In genomic region chr10:75209325-75210192, GRCh38 we compare ENCODE assay signal across 1 cellular context.
TF ChIP-seq lines count a peak whose summit lies in the region.

No MANE protein-coding gene starts in this region.

TF ChIP-seq in K562, 482 proteins besides CTCF, POLR2A, EP300 and RAD21 (continued from another document):
- no peak for TF ChIP-seq AFF4 (CRISPR knock-in tag; IDR thresholded peaks at IDR 0.05)
- TF ChIP-seq, protein P1, sequence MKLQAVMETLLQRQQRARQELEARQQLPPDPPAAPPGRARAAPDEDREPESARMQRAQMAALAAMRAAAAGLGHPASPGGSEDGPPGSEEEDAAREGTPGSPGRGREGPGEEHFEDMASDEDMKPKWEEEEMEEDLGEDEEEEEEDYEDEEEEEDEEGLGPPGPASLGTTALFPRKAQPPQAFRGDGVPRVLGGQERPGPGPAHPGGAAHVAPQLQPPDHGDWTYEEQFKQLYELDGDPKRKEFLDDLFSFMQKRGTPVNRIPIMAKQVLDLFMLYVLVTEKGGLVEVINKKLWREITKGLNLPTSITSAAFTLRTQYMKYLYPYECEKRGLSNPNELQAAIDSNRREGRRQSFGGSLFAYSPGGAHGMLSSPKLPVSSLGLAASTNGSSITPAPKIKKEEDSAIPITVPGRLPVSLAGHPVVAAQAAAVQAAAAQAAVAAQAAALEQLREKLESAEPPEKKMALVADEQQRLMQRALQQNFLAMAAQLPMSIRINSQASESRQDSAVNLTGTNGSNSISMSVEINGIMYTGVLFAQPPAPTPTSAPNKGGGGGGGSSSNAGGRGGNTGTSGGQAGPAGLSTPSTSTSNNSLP (IDR thresholded peaks at IDR 0.05; ENCODE audit: borderline replicate concordance, low read depth, low read length), result no peak
- no peak for TF ChIP-seq CBFA2T2 (conservative IDR thresholded peaks at IDR 0.05)
- TF ChIP-seq, protein P2, sequence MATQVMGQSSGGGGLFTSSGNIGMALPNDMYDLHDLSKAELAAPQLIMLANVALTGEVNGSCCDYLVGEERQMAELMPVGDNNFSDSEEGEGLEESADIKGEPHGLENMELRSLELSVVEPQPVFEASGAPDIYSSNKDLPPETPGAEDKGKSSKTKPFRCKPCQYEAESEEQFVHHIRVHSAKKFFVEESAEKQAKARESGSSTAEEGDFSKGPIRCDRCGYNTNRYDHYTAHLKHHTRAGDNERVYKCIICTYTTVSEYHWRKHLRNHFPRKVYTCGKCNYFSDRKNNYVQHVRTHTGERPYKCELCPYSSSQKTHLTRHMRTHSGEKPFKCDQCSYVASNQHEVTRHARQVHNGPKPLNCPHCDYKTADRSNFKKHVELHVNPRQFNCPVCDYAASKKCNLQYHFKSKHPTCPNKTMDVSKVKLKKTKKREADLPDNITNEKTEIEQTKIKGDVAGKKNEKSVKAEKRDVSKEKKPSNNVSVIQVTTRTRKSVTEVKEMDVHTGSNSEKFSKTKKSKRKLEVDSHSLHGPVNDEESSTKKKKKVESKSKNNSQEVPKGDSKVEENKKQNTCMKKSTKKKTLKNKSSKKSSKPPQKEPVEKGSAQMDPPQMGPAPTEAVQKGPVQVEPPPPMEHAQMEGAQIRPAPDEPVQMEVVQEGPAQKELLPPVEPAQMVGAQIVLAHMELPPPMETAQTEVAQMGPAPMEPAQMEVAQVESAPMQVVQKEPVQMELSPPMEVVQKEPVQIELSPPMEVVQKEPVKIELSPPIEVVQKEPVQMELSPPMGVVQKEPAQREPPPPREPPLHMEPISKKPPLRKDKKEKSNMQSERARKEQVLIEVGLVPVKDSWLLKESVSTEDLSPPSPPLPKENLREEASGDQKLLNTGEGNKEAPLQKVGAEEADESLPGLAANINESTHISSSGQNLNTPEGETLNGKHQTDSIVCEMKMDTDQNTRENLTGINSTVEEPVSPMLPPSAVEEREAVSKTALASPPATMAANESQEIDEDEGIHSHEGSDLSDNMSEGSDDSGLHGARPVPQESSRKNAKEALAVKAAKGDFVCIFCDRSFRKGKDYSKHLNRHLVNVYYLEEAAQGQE (CRISPR knock-in tag; IDR thresholded peaks at IDR 0.05; ENCODE audit: low read depth), result 0 out of 2 replicates have a peak, but pooled peaks have one; percentile 22
- no peak for TF ChIP-seq XRCC3 (IDR thresholded peaks at IDR 0.05)
- no peak for TF ChIP-seq YBX1 (IDR thresholded peaks at IDR 0.05)
TF ChIP-seq in K562: peak in this region for 177.
